ENCODE assay signal across 22 cellular contexts in genomic region chr11:101090679-101091270, GRCh38. TPM values are rescaled to one million over a fixed set of nuclear protein-coding genes. Genes with fewer than 3 reads are reported as not detected.
DNase-seq lines count a peak whose midpoint lies in the region; ATAC-seq, FAIRE-seq and TF ChIP-seq lines count a peak whose summit lies in the region.
"Had no signal": no experiment of that assay in that cellular context is flagged by ENCODE, and none has a peak within 500 bp of the region (broad histone marks: within the 10 kb centered on the region; RNA-seq: fewer than 3 reads in every experiment).

No MANE protein-coding gene starts in this region.

- DNase-seq in Right ventricle myocardium superior (no peak), right cardiac atrium (no peak), left ventricle myocardium superior (no peak), cardiac septum (ENCODE audit: low spot score) (no peak), kidney glomerular epithelial cell (lab: John Stamatoyannopoulos, UW) (peak; percentile 34), GM12891 (ENCODE audit: insufficient read length, low spot score) (no peak), NCI-H345 treated with DMSO at 0.1 percent for 48 hours (lab: John Stamatoyannopoulos, UW; ENCODE audit: unreplicated experiment) (no peak)
- DNase-seq: AML-193; Caco-2; CD4-positive, alpha-beta T cell; HCEC 1CT; IMR-90 had no signal

- ATAC-seq in Right ventricle myocardium superior (ENCODE audit: poor library complexity) (peak; percentile 61), right cardiac atrium (no peak), left ventricle myocardium superior (peak; percentile 66)
- ATAC-seq: A549, GM23338 had no signal

- no peaks in the 10 kb centered on the region for H3K9me3 ChIP-seq in right cardiac atrium (ENCODE audit: control insufficient read depth, low read length)
- H3K9me3 ChIP-seq: A549, Caco-2 had no signal

- H3K27ac ChIP-seq in right cardiac atrium (ENCODE audit: low read length) = no peak overlapping the region
- H3K27ac ChIP-seq: 22Rv1, A549, C4-2B had no signal

- TF ChIP-seq POLR2A in GM12891 (IDR thresholded peaks at IDR 0.05; ENCODE audit: low read depth, low read length) = no peak

- 46% methylated on average over 5 of the region's 5 CpGs for WGBS in right cardiac atrium

- H3K4me3 ChIP-seq in right cardiac atrium (ENCODE audit: low read length) = no peak overlapping the region
- H3K4me3 ChIP-seq: A549, GM23338 had no signal

- intact Hi-C loops in Right ventricle myocardium superior (cut with DNase I) = no loop called here
- intact Hi-C loops in right cardiac atrium (cut with DNase I) = no loop called here
- intact Hi-C loops in left ventricle myocardium superior (cut with micrococcal nuclease) = no loop called here
- intact Hi-C loops in cardiac septum (cut with DNase I) = no loop called here

- FAIRE-seq in GM12891 (lab: Jason Lieb, UNC) = no peak
- FAIRE-seq: A549, D721Med, G401.6, GM12892, GM18507, H54 had no signal

- H3K4me1 ChIP-seq in right cardiac atrium (ENCODE audit: control insufficient read depth, insufficient read depth, low read length) = peaks cover 1% of the 10 kb centered on the region
- H3K4me1 ChIP-seq: A549, Caco-2 had no signal

- no peaks in the 10 kb centered on the region for H3K27me3 ChIP-seq in right cardiac atrium (ENCODE audit: control insufficient read depth, insufficient read depth)

TF ChIP-seq in GM12891, 5 proteins besides CTCF, POLR2A, EP300 and RAD21:
- TF ChIP-seq PAX5 (IDR thresholded peaks at IDR 0.05; ENCODE audit: insufficient read depth, low read length, severe bottlenecking) = no peak
- TF ChIP-seq POLR2AphosphoS5 (IDR thresholded peaks at IDR 0.05; ENCODE audit: low read depth, low read length) = no peak
- no peak for TF ChIP-seq TAF1 (IDR thresholded peaks at IDR 0.05; ENCODE audit: low read depth, low read length)
- TF ChIP-seq SPI1 (IDR thresholded peaks at IDR 0.05; ENCODE audit: low read depth, low read length) = no peak
- TF ChIP-seq POU2F2 (IDR thresholded peaks at IDR 0.05; ENCODE audit: low read depth, low read length) = no peak

RNA-seq across cellular contexts. Expression of gene PGR, which starts 38.8 kb away (rescaled TPM):
- 7.9 TPM for total RNA-seq in Right ventricle myocardium superior
- 10 to 100 TPM in 1 of 4 donors, 1 to 10 TPM in 3; 7.2 to 10.1 (median 8.5) TPM for total RNA-seq in right cardiac atrium
- 2.1 TPM for polyA plus RNA-seq in right cardiac atrium
- 8.2 TPM for total RNA-seq in left ventricle myocardium superior
- total RNA-seq in cardiac septum = 12.0 TPM
- not detected for polyA plus RNA-seq in GM12891 (2012; ENCODE audit: low read depth, missing spikeins)
- total RNA-seq: Caco-2; CD4-positive, alpha-beta T cell had no signal
- polyA plus RNA-seq: A549, BJ, IMR-90 had no signal

Comparison
In these comparisons a context has a peak if more than half of its experiments do, and no peak if none do; other contexts are left out.
1. ATAC-seq: peak in Right ventricle myocardium superior (single experiment) and left ventricle myocardium superior (single experiment); none in right cardiac atrium (0 of 2).